ENCODE assay signal across 8 cellular contexts in genomic region chr2:222057249-222058073, GRCh38.
DNase-seq lines count a peak whose midpoint lies in the region; ATAC-seq and TF ChIP-seq lines count a peak whose summit lies in the region.

No MANE protein-coding gene starts in this region.

- H3K27me3 ChIP-seq in DOHH2 (ENCODE audit: control insufficient read depth, low read length) (peaks cover 9% of the 10 kb centered on the region; the same call in 1 of the 2 replicates), SU-DHL-6 (ENCODE audit: low read length) (no peaks in the 10 kb centered on the region)

- H3K36me3 ChIP-seq in DOHH2 (ENCODE audit: control insufficient read depth, low read length) (no peaks in the 10 kb centered on the region), SU-DHL-6 (ENCODE audit: low read length) (no peaks in the 10 kb centered on the region)

- peak; percentile 49 for ATAC-seq in HG02798 (IDR thresholded peaks at IDR 0.05; ENCODE audit: poor library complexity, unreplicated experiment)
- ATAC-seq in HG03460 (IDR thresholded peaks at IDR 0.05; ENCODE audit: unreplicated experiment) = no peak
- no peak for ATAC-seq in activated CD4-positive, CD25-positive, alpha-beta regulatory T cell treated with anti-CD3 and anti-CD28 coated beads, Interleukin-2, amount 50 U/mL, for 24 hours

- DNase-seq in iPS-NIHi11 (ENCODE audit: low spot score) (peak; percentile 47), mucosa of gallbladder (ENCODE audit: low spot score) (no peak)
- DNase-seq in stimulated activated CD4-positive, alpha-beta T cell treated with anti-CD3 and anti-CD28 coated beads, Interleukin-4, amount 100 ng/mL, for 4 hours = no peak

- H3K79me2 ChIP-seq in DOHH2 (ENCODE audit: control insufficient read depth, low read length) = no peaks in the 10 kb centered on the region
- H3K79me2 ChIP-seq in SU-DHL-6 (ENCODE audit: insufficient read depth, low read length) = no peaks in the 10 kb centered on the region

- H4K20me1 ChIP-seq in DOHH2 (ENCODE audit: control insufficient read depth, insufficient read depth, low read depth, low read length) = no peaks in the 10 kb centered on the region
- H4K20me1 ChIP-seq in SU-DHL-6 (ENCODE audit: low read depth, low read length) = no peaks in the 10 kb centered on the region

- no peak overlapping the region for H3K4me3 ChIP-seq in DOHH2 (ENCODE audit: low read length)
- H3K4me3 ChIP-seq in SU-DHL-6 (ENCODE audit: insufficient read depth, low read length, poor library complexity, severe bottlenecking) = no peak overlapping the region

- H3K9me3 ChIP-seq in DOHH2 (ENCODE audit: control insufficient read depth, insufficient read depth, low read length) (no peaks in the 10 kb centered on the region), SU-DHL-6 (ENCODE audit: insufficient read depth, low read length) (no peaks in the 10 kb centered on the region)

- H3K9me2 ChIP-seq in DOHH2 (replicated peaks; ENCODE audit: control insufficient read depth, low read length) (no peaks in the 10 kb centered on the region), SU-DHL-6 (replicated peaks; ENCODE audit: insufficient read depth, low read length) (no peaks in the 10 kb centered on the region)

- H3F3A ChIP-seq in DOHH2 (ENCODE audit: control insufficient read depth, insufficient read depth) (no peaks in the 10 kb centered on the region), SU-DHL-6 (ENCODE audit: insufficient read depth) (no peaks in the 10 kb centered on the region)

- H3K4me2 ChIP-seq in DOHH2 (ENCODE audit: low read length) (no peak overlapping the region), SU-DHL-6 (ENCODE audit: low read depth, low read length, poor library complexity, severe bottlenecking) (no peak overlapping the region)

- no peak overlapping the region for H2AFZ ChIP-seq in SU-DHL-6 (ENCODE audit: low read depth, low read length, severe bottlenecking)

- peak; percentile 69 for TF ChIP-seq CTCF in DOHH2 (IDR thresholded peaks at IDR 0.05; ENCODE audit: low read depth, low read length, poor library complexity, severe bottlenecking)
- peak; percentile 41 for TF ChIP-seq CTCF in SU-DHL-6 (IDR thresholded peaks at IDR 0.05; ENCODE audit: insufficient read depth, low read length, poor library complexity, severe bottlenecking)

- H3K9ac ChIP-seq in SU-DHL-6 (ENCODE audit: low read length) = no peak overlapping the region

- H3K4me1 ChIP-seq in DOHH2 (ENCODE audit: control insufficient read depth, low read length) = no peaks in the 10 kb centered on the region

- H3K27ac ChIP-seq in DOHH2 (ENCODE audit: low read depth, low read length) = no peak overlapping the region
- H3K27ac ChIP-seq in SU-DHL-6 (ENCODE audit: low read depth, low read length) = no peak overlapping the region
